8 cellular contexts compared by ENCODE assay signal in genomic region chr19:39448271-39448670, GRCh38. TPM values are rescaled to one million over a fixed set of nuclear protein-coding genes. Genes with fewer than 3 reads are reported as not detected.
DNase-seq lines count a peak whose midpoint lies in the region; ATAC-seq and TF ChIP-seq lines count a peak whose summit lies in the region.

No MANE protein-coding gene starts in this region.

- TF ChIP-seq CTCF in chondrocyte (IDR thresholded peaks at IDR 0.05), result no peak

- H3K36me3 Mint-ChIP-seq in activated T-cell treated with anti-CD3 and anti-CD28 coated beads, Interleukin-2, amount 50 U/mL, for 4 hours (ENCODE audit: insufficient read depth), result peaks cover 40% of the 10 kb centered on the region
- H3K36me3 Mint-ChIP-seq in chondrocyte (ENCODE audit: low read depth), result peaks cover 28% of the 10 kb centered on the region
- peaks cover 93% of the 10 kb centered on the region for H3K36me3 Mint-ChIP-seq in stimulated activated effector memory CD8-positive, alpha-beta T cell treated with anti-CD3 and anti-CD28 coated beads, Interleukin-12 subunit alpha, Interleukin-12 subunit beta, amount 100 ng/mL, for 72 hours

- no peaks in the 10 kb centered on the region for H3K27me3 Mint-ChIP-seq in activated T-cell treated with anti-CD3 and anti-CD28 coated beads, Interleukin-2, amount 50 U/mL, for 4 hours (ENCODE audit: low read depth)
- no peaks in the 10 kb centered on the region for H3K27me3 Mint-ChIP-seq in chondrocyte (ENCODE audit: low read depth)

- peak overlapping the region; percentile 84 for H3K27ac Mint-ChIP-seq in chondrocyte (ENCODE audit: unreplicated experiment)
- peak overlapping the region; percentile 99 for H3K27ac Mint-ChIP-seq in stimulated activated effector memory CD8-positive, alpha-beta T cell treated with anti-CD3 and anti-CD28 coated beads, Interleukin-12 subunit alpha, Interleukin-12 subunit beta, amount 100 ng/mL, for 72 hours

- DNase-seq in activated T-cell treated with anti-CD3 and anti-CD28 coated beads, Interleukin-2, amount 50 U/mL, for 4 hours, result no peak
- DNase-seq in activated T-cell treated with anti-CD3 and anti-CD28 coated beads for 4 hours (no peak), NOMO-1 treated with dmso at 0.1 percent for 144 hours (lab: John Stamatoyannopoulos, UW; ENCODE audit: unreplicated experiment) (peak; percentile 10), chondrocyte (ENCODE audit: low spot score) (no peak), NCI-H82 treated with DMSO at 0.1 percent for 48 hours (lab: John Stamatoyannopoulos, UW; ENCODE audit: unreplicated experiment) (no peak), LoVo (ENCODE audit: low spot score) (no peak), HEK293T (ENCODE audit: extremely low spot score) (no peak)
- no peak for DNase-seq in stimulated activated effector memory CD8-positive, alpha-beta T cell treated with anti-CD3 and anti-CD28 coated beads, Interleukin-12 subunit alpha, Interleukin-12 subunit beta, amount 100 ng/mL, for 72 hours (ENCODE audit: low spot score in 2 of 2)

- no peak for ATAC-seq in activated T-cell treated with anti-CD3 and anti-CD28 coated beads, Interleukin-2, amount 50 U/mL, for 4 hours
- no peak for ATAC-seq in stimulated activated effector memory CD8-positive, alpha-beta T cell treated with anti-CD3 and anti-CD28 coated beads, Interleukin-12 subunit alpha, Interleukin-12 subunit beta, amount 100 ng/mL, for 72 hours

- H3K4me1 Mint-ChIP-seq in activated T-cell treated with anti-CD3 and anti-CD28 coated beads, Interleukin-2, amount 50 U/mL, for 4 hours (ENCODE audit: low read depth), result peaks cover 71% of the 10 kb centered on the region
- H3K4me1 Mint-ChIP-seq in chondrocyte (ENCODE audit: low read depth), result peaks cover 47% of the 10 kb centered on the region
- peaks cover 76% of the 10 kb centered on the region for H3K4me1 Mint-ChIP-seq in stimulated activated effector memory CD8-positive, alpha-beta T cell treated with anti-CD3 and anti-CD28 coated beads, Interleukin-12 subunit alpha, Interleukin-12 subunit beta, amount 100 ng/mL, for 72 hours

- POLR2A ChIA-PET in HEK293T (lab: Yijun Ruan, JAX), result interaction anchor here (6.1 kb wide), 1 partner anchor 13 kb away, joined by 62 read pairs; the partner anchor contains the start of gene RPS16

- H3K4me3 Mint-ChIP-seq in activated T-cell treated with anti-CD3 and anti-CD28 coated beads, Interleukin-2, amount 50 U/mL, for 4 hours, result peak overlapping the region; percentile 98
- H3K4me3 Mint-ChIP-seq in chondrocyte (ENCODE audit: unreplicated experiment), result no peak overlapping the region
- H3K4me3 Mint-ChIP-seq in stimulated activated effector memory CD8-positive, alpha-beta T cell treated with anti-CD3 and anti-CD28 coated beads, Interleukin-12 subunit alpha, Interleukin-12 subunit beta, amount 100 ng/mL, for 72 hours, result peak overlapping the region; percentile 94

- CTCF ChIA-PET in HEK293T (lab: Yijun Ruan, JAX), result no interaction called here

- H3K9me3 Mint-ChIP-seq in activated T-cell treated with anti-CD3 and anti-CD28 coated beads, Interleukin-2, amount 50 U/mL, for 4 hours, result no peaks in the 10 kb centered on the region
- no peaks in the 10 kb centered on the region for H3K9me3 Mint-ChIP-seq in chondrocyte (ENCODE audit: low read depth)
- no peaks in the 10 kb centered on the region for H3K9me3 Mint-ChIP-seq in stimulated activated effector memory CD8-positive, alpha-beta T cell treated with anti-CD3 and anti-CD28 coated beads, Interleukin-12 subunit alpha, Interleukin-12 subunit beta, amount 100 ng/mL, for 72 hours

TF ChIP-seq in HEK293T, 16 proteins besides CTCF, POLR2A, EP300 and RAD21:
- TF ChIP-seq, protein P1, sequence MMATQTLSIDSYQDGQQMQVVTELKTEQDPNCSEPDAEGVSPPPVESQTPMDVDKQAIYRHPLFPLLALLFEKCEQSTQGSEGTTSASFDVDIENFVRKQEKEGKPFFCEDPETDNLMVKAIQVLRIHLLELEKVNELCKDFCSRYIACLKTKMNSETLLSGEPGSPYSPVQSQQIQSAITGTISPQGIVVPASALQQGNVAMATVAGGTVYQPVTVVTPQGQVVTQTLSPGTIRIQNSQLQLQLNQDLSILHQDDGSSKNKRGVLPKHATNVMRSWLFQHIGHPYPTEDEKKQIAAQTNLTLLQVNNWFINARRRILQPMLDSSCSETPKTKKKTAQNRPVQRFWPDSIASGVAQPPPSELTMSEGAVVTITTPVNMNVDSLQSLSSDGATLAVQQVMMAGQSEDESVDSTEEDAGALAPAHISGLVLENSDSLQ (IDR thresholded peaks at IDR 0.05), result no peak
- TF ChIP-seq SUZ12 (IDR thresholded peaks at IDR 0.05) (no peak), SP1 (IDR thresholded peaks at IDR 0.05) (no peak), NFRKB (IDR thresholded peaks at IDR 0.05) (no peak), TARDBP (IDR thresholded peaks at IDR 0.05) (no peak), FOXA1 (IDR thresholded peaks at IDR 0.05) (no peak), ELF4 (IDR thresholded peaks at IDR 0.05) (no peak), BHLHE40 (IDR thresholded peaks at IDR 0.05; ENCODE audit: borderline replicate concordance) (no peak), HDGF (IDR thresholded peaks at IDR 0.05; ENCODE audit: borderline replicate concordance) (no peak), CTBP1 (IDR thresholded peaks at IDR 0.05; ENCODE audit: borderline replicate concordance) (no peak), LEF1 (IDR thresholded peaks at IDR 0.05; ENCODE audit: borderline replicate concordance) (no peak)

RNA-seq across cellular contexts. Expression of gene SUPT5H, which starts 2.9 kb away (rescaled TPM):
- 100 to 1,000 TPM; 193 to 201 (median 197) TPM for total RNA-seq in activated T-cell treated with anti-CD3 and anti-CD28 coated beads, Interleukin-2, amount 50 U/mL, for 4 hours
- 106 to 120 TPM (median 108 TPM) in 3 replicates for total RNA-seq in chondrocyte

RNA-seq across cellular contexts. Expression of gene RPS16, which starts 12.5 kb away (rescaled TPM):
- 1,000 to 10,000 TPM; 3,250 to 3,505 (median 3,474) TPM for total RNA-seq in activated T-cell treated with anti-CD3 and anti-CD28 coated beads, Interleukin-2, amount 50 U/mL, for 4 hours
- total RNA-seq in chondrocyte, result 1,022 to 1,375 TPM (median 1,065 TPM) in 3 replicates

RNA-seq across cellular contexts. Expression of gene TIMM50, which starts 32.4 kb away (rescaled TPM):
- 100 to 1,000 TPM; 192 to 211 (median 195) TPM for total RNA-seq in activated T-cell treated with anti-CD3 and anti-CD28 coated beads, Interleukin-2, amount 50 U/mL, for 4 hours
- total RNA-seq in chondrocyte, result 46.4 to 65.7 TPM (median 49.9 TPM) in 3 replicates

RNA-seq across cellular contexts. Expression of gene PLEKHG2, which starts 35.8 kb away (rescaled TPM):
- 10 to 100 TPM; 22.0 to 23.7 (median 22.0) TPM for total RNA-seq in activated T-cell treated with anti-CD3 and anti-CD28 coated beads, Interleukin-2, amount 50 U/mL, for 4 hours
- total RNA-seq in chondrocyte, result 108 to 154 TPM (median 150 TPM) in 3 replicates

RNA-seq across cellular contexts. Expression of gene ZFP36, which starts 41.6 kb away (rescaled TPM):
- total RNA-seq in activated T-cell treated with anti-CD3 and anti-CD28 coated beads, Interleukin-2, amount 50 U/mL, for 4 hours, result 10 to 100 TPM; 39.5 to 50.8 (median 43.7) TPM
- 30.2 to 55.7 TPM (median 46.3 TPM) in 3 replicates for total RNA-seq in chondrocyte
